Comparison of ENCODE assay signal across 1 cellular context in the genomic region with DNA sequence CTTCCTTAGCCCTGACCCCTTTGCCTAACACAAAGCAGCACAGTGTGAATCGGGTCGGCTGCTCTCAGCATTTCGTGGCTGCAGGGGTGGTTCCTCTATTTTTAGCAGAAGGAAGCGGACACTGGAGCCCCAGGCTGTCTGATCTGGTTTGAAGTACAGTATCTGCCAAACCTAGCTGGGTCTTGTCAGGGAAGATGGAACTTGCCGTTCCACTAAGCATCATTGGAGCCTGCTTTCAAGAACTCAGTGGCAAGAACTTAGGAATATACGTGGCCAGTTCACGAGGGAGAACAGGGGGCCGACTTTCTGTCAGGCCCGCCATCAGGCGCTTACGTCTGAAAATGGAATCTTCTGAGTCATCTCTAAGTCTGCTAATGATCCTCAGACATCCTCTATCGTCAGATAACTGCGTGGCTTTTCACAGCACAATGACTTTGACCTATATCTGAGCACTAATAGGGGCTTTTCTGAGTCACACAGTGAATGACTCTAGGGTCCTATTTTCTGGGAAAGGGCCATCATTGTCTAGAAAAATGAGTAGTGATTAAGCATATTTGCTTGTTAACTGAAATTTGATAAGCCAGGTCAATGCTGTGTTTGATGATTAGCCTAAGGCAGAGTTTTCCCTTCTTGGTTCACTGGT.
A peak's percentile ranks its signal among the peaks of the same experiment; 100 is the strongest.
TF ChIP-seq lines count a peak whose summit lies in the region.

No MANE protein-coding gene starts in this region.

TF ChIP-seq in K562, 482 proteins besides CTCF, POLR2A, EP300 and RAD21 (continued from another document):
- no peak for TF ChIP-seq CHD7 (IDR thresholded peaks at IDR 0.05; ENCODE audit: low read depth, low read length)
- TF ChIP-seq ATF3 (IDR thresholded peaks at IDR 0.05), result peak; percentile 65; the same call in 1 of the 2 replicates
- no peak for TF ChIP-seq ATF3 (CRISPR knock-in tag; conservative IDR thresholded peaks at IDR 0.05)
- peak; percentile 33; the same call in 1 of the 2 replicates for TF ChIP-seq CBFA2T2 (conservative IDR thresholded peaks at IDR 0.05)
- TF ChIP-seq C11orf30 (IDR thresholded peaks at IDR 0.05; ENCODE audit: low read depth), result peak; percentile 25
- peak; percentile 43; the same call in 1 of the 2 replicates for TF ChIP-seq ARID1B (IDR thresholded peaks at IDR 0.05)
- peak; percentile 29; the same call in 1 of the 2 replicates for TF ChIP-seq JUND (IDR thresholded peaks at IDR 0.05; ENCODE audit: borderline replicate concordance, low read depth, low read length)
- TF ChIP-seq JUND (tag; IDR thresholded peaks at IDR 0.05; ENCODE audit: borderline replicate concordance, low read depth, low read length), result peak; percentile 39; the same call in 2 of the 3 replicates
- peak; percentile 58 for TF ChIP-seq CBFA2T3 (IDR thresholded peaks at IDR 0.05)
- TF ChIP-seq POLR2H (tag; IDR thresholded peaks at IDR 0.05; ENCODE audit: low read depth), result no peak
- TF ChIP-seq ATF7 (IDR thresholded peaks at IDR 0.05), result no peak
- TF ChIP-seq CHD1 (IDR thresholded peaks at IDR 0.05; ENCODE audit: low read length), result no peak
- peak; percentile 27; the same call in 1 of the 2 replicates for TF ChIP-seq TCF3 (CRISPR knock-in tag; IDR thresholded peaks at IDR 0.05)
- peak; percentile 43 to 67; a peak in 3 of 4 replicates for TF ChIP-seq KDM1A (IDR thresholded peaks at IDR 0.05)
- 0 out of 2 replicates have a peak, but pooled peaks have one; percentile 61 for TF ChIP-seq TARDBP (IDR thresholded peaks at IDR 0.05)
- TF ChIP-seq GABPB2 (CRISPR knock-in tag; conservative IDR thresholded peaks at IDR 0.05), result no peak
- TF ChIP-seq XRCC4 (IDR thresholded peaks at IDR 0.05; ENCODE audit: extremely low read depth, insufficient read depth, insufficient read length), result no peak
- TF ChIP-seq ZNF311 (CRISPR knock-in tag; IDR thresholded peaks at IDR 0.05), result no peak
- TF ChIP-seq FOXJ2 (tag; IDR thresholded peaks at IDR 0.05), result no peak
- TF ChIP-seq BCOR (IDR thresholded peaks at IDR 0.05), result no peak
- no peak for TF ChIP-seq HDAC2 (IDR thresholded peaks at IDR 0.05)
- TF ChIP-seq PHF21A (IDR thresholded peaks at IDR 0.05; ENCODE audit: borderline replicate concordance, low read depth), result peak; percentile 86; the same call in 1 of the 2 replicates
- TF ChIP-seq CCNT2 (IDR thresholded peaks at IDR 0.05; ENCODE audit: borderline replicate concordance, extremely low read depth, insufficient read length, low read depth, low read length), result no peak
- TF ChIP-seq USF2 (CRISPR knock-in tag; IDR thresholded peaks at IDR 0.05), result no peak
- peak; percentile 76 for TF ChIP-seq FOSL1 (tag; conservative IDR thresholded peaks at IDR 0.05)
- no peak for TF ChIP-seq SMAD2 (IDR thresholded peaks at IDR 0.05; ENCODE audit: low read depth, low read length)
- TF ChIP-seq MAFG (tag; conservative IDR thresholded peaks at IDR 0.05), result peak; percentile 25; the same call in 1 of the 2 replicates
- TF ChIP-seq NFE2 (IDR thresholded peaks at IDR 0.05; ENCODE audit: low read depth), result 0 out of 2 replicates have a peak, but pooled peaks have one; percentile 21
- TF ChIP-seq HDGF (IDR thresholded peaks at IDR 0.05), result no peak
- TF ChIP-seq YY1 (IDR thresholded peaks at IDR 0.05; ENCODE audit: borderline replicate concordance in 1 of 3, control insufficient read depth in 1 of 3, extremely low read depth in 1 of 3, insufficient read depth in 3 of 3, insufficient read length in 1 of 3, insufficient replicate concordance in 2 of 3, low read depth in 1 of 3, low read length in 2 of 3), result peak in 1 of 3 experiments; percentile 12
- TF ChIP-seq SIX5 (IDR thresholded peaks at IDR 0.05; ENCODE audit: borderline replicate concordance in 1 of 2, insufficient read depth in 1 of 2, low read depth in 1 of 2, low read length in 2 of 2), result no peak
- TF ChIP-seq, protein P1, sequence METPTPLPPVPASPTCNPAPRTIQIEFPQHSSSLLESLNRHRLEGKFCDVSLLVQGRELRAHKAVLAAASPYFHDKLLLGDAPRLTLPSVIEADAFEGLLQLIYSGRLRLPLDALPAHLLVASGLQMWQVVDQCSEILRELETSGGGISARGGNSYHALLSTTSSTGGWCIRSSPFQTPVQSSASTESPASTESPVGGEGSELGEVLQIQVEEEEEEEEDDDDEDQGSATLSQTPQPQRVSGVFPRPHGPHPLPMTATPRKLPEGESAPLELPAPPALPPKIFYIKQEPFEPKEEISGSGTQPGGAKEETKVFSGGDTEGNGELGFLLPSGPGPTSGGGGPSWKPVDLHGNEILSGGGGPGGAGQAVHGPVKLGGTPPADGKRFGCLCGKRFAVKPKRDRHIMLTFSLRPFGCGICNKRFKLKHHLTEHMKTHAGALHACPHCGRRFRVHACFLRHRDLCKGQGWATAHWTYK (CRISPR knock-in tag; IDR thresholded peaks at IDR 0.05), result peak; percentile 55; the same call in 1 of the 2 replicates
- no peak for TF ChIP-seq UBTF (IDR thresholded peaks at IDR 0.05; ENCODE audit: borderline replicate concordance in 1 of 2, low read depth in 2 of 2, low read length in 2 of 2)
